Comparison of ENCODE assay signal across 20 cellular contexts in the genomic region with DNA sequence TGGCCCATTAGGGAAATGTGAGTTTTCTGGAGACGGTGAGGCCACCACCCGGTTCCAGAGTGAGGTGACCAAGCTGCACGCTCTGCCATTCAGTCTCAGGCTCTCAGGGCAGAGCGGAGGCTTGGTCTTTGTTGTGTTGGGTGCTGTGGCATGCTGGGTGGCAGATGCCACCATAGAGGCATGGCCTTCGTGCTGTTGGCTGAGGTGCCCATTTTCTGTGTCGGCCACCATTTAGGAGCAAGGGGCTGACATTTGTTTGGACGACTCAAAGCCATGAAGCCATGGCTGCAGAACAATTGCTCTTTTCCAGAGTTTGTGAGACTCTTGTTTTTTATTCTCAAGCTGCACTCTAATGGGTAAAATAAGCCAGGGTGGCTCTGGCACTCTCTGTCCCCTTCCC.
"Had no signal": no experiment of that assay in that cellular context is flagged by ENCODE, and none has a peak within 500 bp of the region (broad histone marks: within the 10 kb centered on the region; RNA-seq: fewer than 3 reads in every experiment).

No MANE protein-coding gene starts in this region.

- H3K4me1 ChIP-seq: foreskin keratinocyte, tibial artery had no signal

- ATAC-seq: activated T-cell treated with anti-CD3 and anti-CD28 coated beads, Interleukin-2, amount 50 U/mL, for 72 hours; foreskin keratinocyte; sciatic nerve; WTC11 had no signal

- H3K9me3 Mint-ChIP-seq: activated naive CD4-positive, alpha-beta T cell treated with anti-CD3 and anti-CD28 coated beads for 36 hours; activated naive CD8-positive, alpha-beta T cell treated with anti-CD3 and anti-CD28 coated beads, Interleukin-2, amount 10 ng/mL, durations not matched to agents 7 days and 5 days; activated T-cell treated with anti-CD3 and anti-CD28 coated beads, Interleukin-2, amount 50 U/mL, for 72 hours; neural crest cell; WTC11 had no signal

- H3K27ac ChIP-seq: foreskin keratinocyte, left ventricle myocardium inferior, tibial artery had no signal

- H3K4me3 Mint-ChIP-seq: activated naive CD4-positive, alpha-beta T cell treated with anti-CD3 and anti-CD28 coated beads for 36 hours; activated naive CD8-positive, alpha-beta T cell treated with anti-CD3 and anti-CD28 coated beads, Interleukin-2, amount 10 ng/mL, durations not matched to agents 7 days and 5 days; activated T-cell treated with anti-CD3 and anti-CD28 coated beads, Interleukin-2, amount 50 U/mL, for 72 hours; neural crest cell; WTC11 had no signal

- H3K27me3 ChIP-seq: foreskin keratinocyte, tibial artery had no signal

- H3K4me3 ChIP-seq: left ventricle myocardium inferior, smooth muscle cell, tibial artery had no signal

- H3K27ac Mint-ChIP-seq: activated naive CD8-positive, alpha-beta T cell treated with anti-CD3 and anti-CD28 coated beads, Interleukin-2, amount 10 ng/mL, durations not matched to agents 7 days and 5 days had no signal

- H3K27me3 Mint-ChIP-seq: activated naive CD8-positive, alpha-beta T cell treated with anti-CD3 and anti-CD28 coated beads, Interleukin-2, amount 10 ng/mL, durations not matched to agents 7 days and 5 days had no signal

- DNase-seq: activated CD4-positive, alpha-beta T cell treated with anti-CD3 and anti-CD28 coated beads, Interleukin-2, amount 50 U/mL, for 4 hours; activated CD8-positive, alpha-beta memory T cell treated with anti-CD3 and anti-CD28 coated beads for 24 hours; activated CD8-positive, alpha-beta memory T cell treated with anti-CD3 and anti-CD28 coated beads, Interleukin-2, amount 50 U/mL, for 48 hours; activated effector memory CD4-positive, alpha-beta T cell treated with Interleukin-2 at 50 U/mL for 16 hours; activated naive CD4-positive, alpha-beta T cell treated with anti-CD3 and anti-CD28 coated beads for 36 hours; activated naive CD8-positive, alpha-beta T cell treated with anti-CD3 and anti-CD28 coated beads, Interleukin-2, amount 10 ng/mL, durations not matched to agents 7 days and 5 days; activated T-cell treated with anti-CD3 and anti-CD28 coated beads, Interleukin-2, amount 50 U/mL, for 72 hours; amniotic stem cell; effector CD8-positive, alpha-beta T cell; foreskin keratinocyte; left ventricle myocardium inferior; stimulated activated CD4-positive, alpha-beta T cell treated with anti-CD3 and anti-CD28 coated beads, Interleukin-2, amount 100 ng/mL, for 48 hours; stimulated activated naive CD4-positive, alpha-beta T cell treated with Interleukin-2 at 50 U/mL for 16 hours; T-helper 1 cell; T-helper 9 cell; tibial artery had no signal

- H3K9me3 ChIP-seq: left ventricle myocardium inferior, tibial artery had no signal
